In genomic region chr5:37695651-37696050, GRCh38 we compare ENCODE assay signal across 19 cellular contexts.
"Had no signal": no experiment of that assay in that cellular context is flagged by ENCODE, and none has a peak within 500 bp of the region (broad histone marks: within the 10 kb centered on the region; RNA-seq: fewer than 3 reads in every experiment).

No MANE protein-coding gene starts in this region.

- H3K27me3 ChIP-seq: adrenal gland, sigmoid colon, testis, vagina had no signal

- H3K4me3 ChIP-seq: adrenal gland, lower lobe of right lung, sigmoid colon, testis, vagina had no signal

- H3K36me3 ChIP-seq: adrenal gland, vagina, WERI-Rb-1 had no signal

- H3K27ac ChIP-seq: adrenal gland, lower lobe of right lung, sigmoid colon, testis, vagina, WERI-Rb-1 had no signal

- DNase-seq: activated CD4-positive, alpha-beta T cell treated with anti-CD3 and anti-CD28 coated beads for 1 hour; activated CD4-positive, alpha-beta T cell treated with anti-CD3 and anti-CD28 coated beads, Interleukin-2, amount 50 U/mL, for 1 hour; activated CD8-positive, alpha-beta T cell treated with anti-CD3 and anti-CD28 coated beads, Interleukin-2, amount 10 ng/mL, durations not matched to agents 7 days and 5 days; activated gamma-delta T cell treated with Interleukin-2 at 50 U/mL for 16 hours; adrenal gland; effector memory CD4-positive, alpha-beta T cell; hippocampal formation; lower lobe of right lung; naive B cell; nucleus accumbens; posterior cingulate gyrus; sigmoid colon; stimulated activated CD4-positive, alpha-beta T cell treated with anti-CD3 and anti-CD28 coated beads, Interleukin-2, amount 100 ng/mL, for 48 hours; stimulated activated CD8-positive, alpha-beta memory T cell treated with anti-CD3 and anti-CD28 coated beads, Interleukin-4, amount 100 ng/mL, for 48 hours; stimulated activated naive B cell treated with anti-CD40 and anti-IgM and Interleukin-4, amounts not matched to agents 10 μg/mL and 1 μg/mL and 100 μg/mL, for 72 hours; testis; WERI-Rb-1 had no signal

- H3K4me1 ChIP-seq: adrenal gland, lower lobe of right lung, sigmoid colon, testis, vagina had no signal

- ATAC-seq: activated CD8-positive, alpha-beta T cell treated with anti-CD3 and anti-CD28 coated beads, Interleukin-2, amount 10 ng/mL, durations not matched to agents 7 days and 5 days; activated naive CD4-positive, alpha-beta T cell treated with anti-CD3 and anti-CD28 coated beads, Interleukin-2, amount 50 U/mL, for 72 hours; lower lobe of right lung; stimulated activated naive B cell treated with anti-CD40 and anti-IgM and Interleukin-4, amounts not matched to agents 10 μg/mL and 1 μg/mL and 100 μg/mL, for 72 hours had no signal

- H3K9me3 ChIP-seq: adrenal gland, lower lobe of right lung, sigmoid colon, testis, vagina had no signal
